12 cellular contexts compared by ENCODE assay signal in the genomic region with DNA sequence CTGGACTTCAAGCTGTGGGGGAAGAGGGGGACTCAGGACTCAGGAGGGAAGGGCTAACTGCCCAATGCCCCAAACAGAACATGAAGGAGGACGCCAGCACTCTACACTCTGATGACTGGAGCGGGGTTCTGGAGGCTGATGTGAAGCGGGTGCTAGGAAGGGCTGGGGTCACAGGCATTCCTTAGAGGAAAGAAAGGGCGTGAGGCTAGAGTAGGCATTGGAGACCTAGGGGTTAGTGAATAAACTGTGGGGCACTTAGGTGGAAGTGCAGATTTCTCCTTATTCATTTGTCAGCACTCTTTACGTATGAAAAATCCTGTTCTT. TPM values are rescaled to one million over a fixed set of nuclear protein-coding genes. Genes with fewer than 3 reads are reported as not detected.
DNase-seq lines count a peak whose midpoint lies in the region; ATAC-seq and TF ChIP-seq lines count a peak whose summit lies in the region.
"Had no signal": no experiment of that assay in that cellular context is flagged by ENCODE, and none has a peak within 500 bp of the region (broad histone marks: within the 10 kb centered on the region; RNA-seq: fewer than 3 reads in every experiment).

No MANE protein-coding gene starts in this region.

- ATAC-seq in Right ventricle myocardium inferior, result no peak
- no peak for ATAC-seq in GM21825 (IDR thresholded peaks at IDR 0.05; ENCODE audit: unreplicated experiment)

- no peak overlapping the region for H4K8ac ChIP-seq in mesendoderm (ENCODE audit: low read depth, low read length)

- H3K79me2 ChIP-seq in mesendoderm (ENCODE audit: control insufficient read depth, insufficient read depth, low read length), result no peaks in the 10 kb centered on the region

- peaks cover 8% of the 10 kb centered on the region for H3K36me3 ChIP-seq in right atrium auricular region
- no peaks in the 10 kb centered on the region for H3K36me3 ChIP-seq in mesendoderm (ENCODE audit: control insufficient read depth, insufficient read depth, low read length)
- peaks cover 10 to 19% (median 11%) of the 10 kb centered on the region in 3 donors for H3K36me3 ChIP-seq in tibial artery
- H3K36me3 ChIP-seq: prostate gland had no signal

- no peaks in the 10 kb centered on the region for H3K27me3 ChIP-seq in right atrium auricular region
- H3K27me3 ChIP-seq in mesendoderm (ENCODE audit: insufficient read depth, low read length, poor library complexity), result no peaks in the 10 kb centered on the region
- H3K27me3 ChIP-seq in tibial artery, result peaks cover 0 to 4% of the 10 kb centered on the region in 2 donors
- H3K27me3 ChIP-seq: BE2C, vagina had no signal

- peak overlapping the region; percentile 53 for H3K4me3 Mint-ChIP-seq in activated T-helper 1 cell treated with anti-CD3 and anti-CD28 coated beads, Interleukin-12 subunit alpha, Interleukin-12 subunit beta, Interleukin-2, Interleukin-4 antibody, amounts not matched to agents 30 ng/mL and 10 ng/mL and 1 ng/mL, durations not matched to agents 14 hours and 24 hours and 36 hours

- TF ChIP-seq CTCF in right atrium auricular region (IDR thresholded peaks at IDR 0.05), result no peak
- TF ChIP-seq CTCF in tibial artery (IDR thresholded peaks at IDR 0.05), result no peak
- no peak for TF ChIP-seq CTCF in GM20000 (IDR thresholded peaks at IDR 0.05; ENCODE audit: extremely low read depth, missing control alignments)

- H3K27ac Mint-ChIP-seq in activated T-helper 1 cell treated with anti-CD3 and anti-CD28 coated beads, Interleukin-12 subunit alpha, Interleukin-12 subunit beta, Interleukin-2, Interleukin-4 antibody, amounts not matched to agents 30 ng/mL and 10 ng/mL and 1 ng/mL, durations not matched to agents 14 hours and 24 hours and 36 hours, result no peak overlapping the region

- DNase-seq in Right ventricle myocardium inferior (ENCODE audit: missing footprints), result peak; percentile 56
- DNase-seq in right atrium auricular region (ENCODE audit: low spot score), result no peak
- no peak for DNase-seq in activated T-helper 1 cell treated with anti-CD3 and anti-CD28 coated beads, Interleukin-12 subunit alpha, Interleukin-12 subunit beta, Interleukin-2, Interleukin-4 antibody, amounts not matched to agents 30 ng/mL and 10 ng/mL and 1 ng/mL, durations not matched to agents 14 hours and 24 hours and 36 hours (ENCODE audit: low spot score)
- no peak for DNase-seq in mesendoderm
- no peak for DNase-seq in tibial artery
- DNase-seq in activated gamma-delta T cell (lab: John Stamatoyannopoulos, UW), result no peak
- no peak for DNase-seq in GM20000 (ENCODE audit: low spot score)

- no peak overlapping the region for H3K23ac ChIP-seq in mesendoderm (ENCODE audit: low read length)

- no peak overlapping the region for H4K5ac ChIP-seq in mesendoderm (ENCODE audit: low read length)

- no CpG with 5 or more reads among the region's 5 CpGs for WGBS in mesendoderm (ENCODE audit: extremely low coverage, insufficient coverage, low lambda C conversion rate)

- peak overlapping the region; percentile 39 for H3K9ac ChIP-seq in mesendoderm (ENCODE audit: low read length)

- no peaks in the 10 kb centered on the region for H3K9me3 Mint-ChIP-seq in activated T-helper 1 cell treated with anti-CD3 and anti-CD28 coated beads, Interleukin-12 subunit alpha, Interleukin-12 subunit beta, Interleukin-2, Interleukin-4 antibody, amounts not matched to agents 30 ng/mL and 10 ng/mL and 1 ng/mL, durations not matched to agents 14 hours and 24 hours and 36 hours

- peaks cover 8% of the 10 kb centered on the region for H3K4me1 Mint-ChIP-seq in activated T-helper 1 cell treated with anti-CD3 and anti-CD28 coated beads, Interleukin-12 subunit alpha, Interleukin-12 subunit beta, Interleukin-2, Interleukin-4 antibody, amounts not matched to agents 30 ng/mL and 10 ng/mL and 1 ng/mL, durations not matched to agents 14 hours and 24 hours and 36 hours (ENCODE audit: low read depth)

- no peak overlapping the region for H2AK5ac ChIP-seq in mesendoderm (ENCODE audit: low read length)

- no peak overlapping the region for H3K18ac ChIP-seq in mesendoderm (ENCODE audit: low read length)

- H3K4me1 ChIP-seq in right atrium auricular region (peaks cover 0 to 24% of the 10 kb centered on the region in 2 donors), mesendoderm (ENCODE audit: control insufficient read depth, low read depth, low read length) (no peaks in the 10 kb centered on the region), tibial artery (peaks cover 4 to 36% (median 24%) of the 10 kb centered on the region in 4 donors)
- H3K4me1 ChIP-seq: BE2C had no signal

- H3K4me2 ChIP-seq in mesendoderm (ENCODE audit: low read length), result no peak overlapping the region

- H2BK15ac ChIP-seq in mesendoderm (replicated peaks; ENCODE audit: low read depth), result no peak overlapping the region

- H3K4ac ChIP-seq in mesendoderm (ENCODE audit: low read depth, low read length), result no peak overlapping the region

- H2BK5ac ChIP-seq in mesendoderm (ENCODE audit: low read length), result no peak overlapping the region

- no peak overlapping the region for H3K27ac ChIP-seq in right atrium auricular region
- H3K27ac ChIP-seq in mesendoderm (ENCODE audit: low read depth, low read length), result no peak overlapping the region
- H3K27ac ChIP-seq in tibial artery, result peak overlapping the region; percentile 80 to 82
- H3K27ac ChIP-seq: prostate gland, vagina had no signal

- no peak overlapping the region for H3K56ac ChIP-seq in mesendoderm (ENCODE audit: low read length)

- H2BK120ac ChIP-seq in mesendoderm (ENCODE audit: low read depth, low read length), result no peak overlapping the region

- peaks cover 9% of the 10 kb centered on the region for H3K27me3 Mint-ChIP-seq in activated T-helper 1 cell treated with anti-CD3 and anti-CD28 coated beads, Interleukin-12 subunit alpha, Interleukin-12 subunit beta, Interleukin-2, Interleukin-4 antibody, amounts not matched to agents 30 ng/mL and 10 ng/mL and 1 ng/mL, durations not matched to agents 14 hours and 24 hours and 36 hours (ENCODE audit: insufficient read depth)

- H3K9me3 ChIP-seq in right atrium auricular region, result no peaks in the 10 kb centered on the region
- H3K9me3 ChIP-seq in tibial artery, result no peaks in the 10 kb centered on the region
- H3K9me3 ChIP-seq: BE2C, prostate gland, vagina had no signal

- H3K79me1 ChIP-seq in mesendoderm (ENCODE audit: low read length), result peaks cover 3% of the 10 kb centered on the region

- H3K4me3 ChIP-seq in right atrium auricular region, result peak overlapping the region in 1 of 2 donors; percentile 85
- H3K4me3 ChIP-seq in mesendoderm (ENCODE audit: low read length), result no peak overlapping the region
- H3K4me3 ChIP-seq in tibial artery, result peak overlapping the region; percentile 97

- peaks cover 6% of the 10 kb centered on the region for H3K36me3 Mint-ChIP-seq in activated T-helper 1 cell treated with anti-CD3 and anti-CD28 coated beads, Interleukin-12 subunit alpha, Interleukin-12 subunit beta, Interleukin-2, Interleukin-4 antibody, amounts not matched to agents 30 ng/mL and 10 ng/mL and 1 ng/mL, durations not matched to agents 14 hours and 24 hours and 36 hours (ENCODE audit: low read depth)

- intact Hi-C loops in Right ventricle myocardium inferior (cut with DNase I), result no loop called here
- intact Hi-C loops in activated T-helper 1 cell treated with anti-CD3 and anti-CD28 coated beads, Interleukin-12 subunit alpha, Interleukin-12 subunit beta, Interleukin-2, Interleukin-4 antibody, amounts not matched to agents 30 ng/mL and 10 ng/mL and 1 ng/mL, durations not matched to agents 14 hours and 24 hours and 36 hours (cut with micrococcal nuclease), result loop anchor here (1.0 to 10.0 kb wide), 5 partner anchors 10 to 441 kb away; a partner anchor contains a TSS
- intact Hi-C loops in tibial artery (cut with DNase I; ENCODE audit: low total_unique reads), result no loop called here

RNA-seq across cellular contexts. Expression of a gene that starts 0.8 kb away (rescaled TPM):
- 8.1 TPM for total RNA-seq in Right ventricle myocardium inferior
- 10 to 100 TPM; 11.9 to 14.1 TPM for total RNA-seq in right atrium auricular region
- total RNA-seq in activated T-helper 1 cell treated with anti-CD3 and anti-CD28 coated beads, Interleukin-12 subunit alpha, Interleukin-12 subunit beta, Interleukin-2, Interleukin-4 antibody, amounts not matched to agents 30 ng/mL and 10 ng/mL and 1 ng/mL, durations not matched to agents 14 hours and 24 hours and 36 hours, result 6.8 and 10.4 TPM in 2 replicates
- polyA plus RNA-seq in mesendoderm (2013, experiment 1 of 2), result 1.7 TPM
- 1.3 TPM for polyA plus RNA-seq in mesendoderm (2013, experiment 2 of 2)
- total RNA-seq: HT1080 had no signal

RNA-seq across cellular contexts. Expression of a gene that starts 10.0 kb away (rescaled TPM):
- total RNA-seq in Right ventricle myocardium inferior (0.89 TPM), right atrium auricular region (1 to 10 TPM; 1.0 to 1.6 TPM)
- total RNA-seq in activated T-helper 1 cell treated with anti-CD3 and anti-CD28 coated beads, Interleukin-12 subunit alpha, Interleukin-12 subunit beta, Interleukin-2, Interleukin-4 antibody, amounts not matched to agents 30 ng/mL and 10 ng/mL and 1 ng/mL, durations not matched to agents 14 hours and 24 hours and 36 hours, result 0.47 and 0.61 TPM in 2 replicates
- 1.8 TPM for polyA plus RNA-seq in mesendoderm (2013, experiment 1 of 2)
- polyA plus RNA-seq in mesendoderm (2013, experiment 2 of 2), result 1.8 TPM
- total RNA-seq: HT1080 had no signal

Comparison
In these comparisons a context has a peak if more than half of its experiments do, and no peak if none do; other contexts are left out.
1. H3K27ac ChIP-seq: peak in tibial artery (2 of 2); none in right atrium auricular region (0 of 2) and mesendoderm (single experiment).